8 cellular contexts compared by ENCODE assay signal in genomic region chr2:36618381-36618780, GRCh38. TPM values are rescaled to one million over a fixed set of nuclear protein-coding genes. Genes with fewer than 3 reads are reported as not detected.
DNase-seq lines count a peak whose midpoint lies in the region; ATAC-seq and FAIRE-seq lines count a peak whose summit lies in the region.

No MANE protein-coding gene starts in this region.

- intact Hi-C loops in left colon (cut with DNase I, micrococcal nuclease): no loop called here

- DNase-seq in NCI-H2196 (lab: John Stamatoyannopoulos, UW; ENCODE audit: unreplicated experiment) (peak; percentile 16), NCI-H2196 treated with DMSO at 0.1 percent for 48 hours (lab: John Stamatoyannopoulos, UW; ENCODE audit: unreplicated experiment) (no peak), NCI-H2171 treated with DMSO at 0.1 percent for 48 hours (lab: John Stamatoyannopoulos, UW) (peak; percentile 75), astrocyte of the hippocampus (ENCODE audit: low read depth, low spot score) (peak; percentile 77), left colon (peak in 1 of 2 donors; percentile 18), frontal cortex (ENCODE audit: low spot score in 2 of 2) (no peak)

- ATAC-seq in GM19324 (IDR thresholded peaks at IDR 0.05; ENCODE audit: low FRiP score, unreplicated experiment) (peak; percentile 73), HG03097 (IDR thresholded peaks at IDR 0.05; ENCODE audit: low FRiP score, unreplicated experiment) (peak; percentile 90), left colon (peak; percentile 78)

- no peak for FAIRE-seq in frontal cortex (lab: Jason Lieb, UNC)

RNA-seq across cellular contexts. Expression of gene FEZ2, which starts 20.4 kb away (rescaled TPM):
- total RNA-seq in left colon: 10 to 100 TPM; 45.3 to 54.4 TPM
- total RNA-seq in frontal cortex: 60.3 TPM

Comparison
In these comparisons a context has a peak if more than half of its experiments do, and no peak if none do; other contexts are left out.
1. DNase-seq: peak in NCI-H2196 (single experiment), NCI-H2171 treated with DMSO at 0.1 percent for 48 hours (single experiment) and astrocyte of the hippocampus (single experiment); none in NCI-H2196 treated with DMSO at 0.1 percent for 48 hours (single experiment) and frontal cortex (0 of 2).
2. Peak in every context shown above with its lines, with median percentiles within 50 percentile points of each other: ATAC-seq.